18 cellular contexts compared by ENCODE assay signal in the genomic region with DNA sequence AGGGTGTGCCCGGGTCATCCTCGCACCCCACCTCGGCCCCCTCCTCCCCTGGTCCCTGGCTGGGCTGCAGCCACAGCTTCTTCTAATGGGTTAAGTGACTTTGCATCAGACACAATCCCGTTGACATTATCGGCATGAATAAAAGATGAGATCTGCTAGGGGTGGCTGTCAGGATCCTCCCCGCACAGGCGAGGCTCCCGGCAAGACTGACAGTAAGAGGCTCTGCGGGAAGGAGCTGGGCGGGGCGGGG.
DNase-seq lines count a peak whose midpoint lies in the region; ATAC-seq and TF ChIP-seq lines count a peak whose summit lies in the region.
"Had no signal": no experiment of that assay in that cellular context is flagged by ENCODE, and none has a peak within 500 bp of the region (broad histone marks: within the 10 kb centered on the region; RNA-seq: fewer than 3 reads in every experiment).

No MANE protein-coding gene starts in this region.

- H3K9me3 ChIP-seq in colonic mucosa: no peaks in the 10 kb centered on the region
- H3K9me3 ChIP-seq in stomach: no peaks in the 10 kb centered on the region
- H3K9me3 ChIP-seq: prostate gland, tibial nerve had no signal

- TF ChIP-seq CTCF in colonic mucosa (IDR thresholded peaks at IDR 0.05) (no peak), stomach (IDR thresholded peaks at IDR 0.05) (no peak)

- peaks cover 4% of the 10 kb centered on the region for H3K4me1 Mint-ChIP-seq in activated naive CD8-positive, alpha-beta T cell treated with anti-CD3 and anti-CD28 coated beads, Interleukin-2, amount 10 ng/mL, durations not matched to agents 7 days and 5 days
- H3K4me1 Mint-ChIP-seq in activated naive CD8-positive, alpha-beta T cell treated with anti-CD3 and anti-CD28 coated beads for 36 hours: peaks cover 4% of the 10 kb centered on the region

- peaks cover 16% of the 10 kb centered on the region for H3K4me1 ChIP-seq in colonic mucosa
- H3K4me1 ChIP-seq in stomach: peaks cover 40 to 49% (median 46%) of the 10 kb centered on the region in 4 donors
- H3K4me1 ChIP-seq: prostate gland had no signal

- peaks cover 9% of the 10 kb centered on the region for H3K27me3 Mint-ChIP-seq in activated naive CD8-positive, alpha-beta T cell treated with anti-CD3 and anti-CD28 coated beads, Interleukin-2, amount 10 ng/mL, durations not matched to agents 7 days and 5 days
- H3K27me3 Mint-ChIP-seq in activated naive CD8-positive, alpha-beta T cell treated with anti-CD3 and anti-CD28 coated beads for 36 hours: no peaks in the 10 kb centered on the region
- H3K27me3 Mint-ChIP-seq: activated CD8-positive, alpha-beta T cell treated with anti-CD3 and anti-CD28 coated beads for 36 hours; activated naive CD8-positive, alpha-beta T cell had no signal

- POLR2A ChIA-PET in activated naive CD8-positive, alpha-beta T cell treated with anti-CD3 and anti-CD28 coated beads, Interleukin-2, amount 10 ng/mL, durations not matched to agents 7 days and 5 days (lab: Charles Lee): no interaction called here

- H3K4me3 Mint-ChIP-seq in activated naive CD8-positive, alpha-beta T cell treated with anti-CD3 and anti-CD28 coated beads, Interleukin-2, amount 10 ng/mL, durations not matched to agents 7 days and 5 days: no peak overlapping the region
- no peak overlapping the region for H3K4me3 Mint-ChIP-seq in activated naive CD8-positive, alpha-beta T cell treated with anti-CD3 and anti-CD28 coated beads for 36 hours
- H3K4me3 Mint-ChIP-seq: activated CD8-positive, alpha-beta T cell treated with anti-CD3 and anti-CD28 coated beads for 36 hours; activated naive CD8-positive, alpha-beta T cell; activated T-cell treated with anti-CD3 and anti-CD28 coated beads, Interleukin-2, amount 50 U/mL, for 72 hours; nephron progenitor cell had no signal

- H3K27me3 ChIP-seq in colonic mucosa: no peaks in the 10 kb centered on the region
- no peaks in the 10 kb centered on the region for H3K27me3 ChIP-seq in stomach
- H3K27me3 ChIP-seq: tibial nerve had no signal

- peak overlapping the region; percentile 12 to 46 for H3K9ac ChIP-seq in colonic mucosa (ENCODE audit: low read depth in 2 of 2, low read length in 2 of 2)

- no peak for TF ChIP-seq EP300 in stomach (IDR thresholded peaks at IDR 0.05)

- TF ChIP-seq POLR2A in stomach (IDR thresholded peaks at IDR 0.05): no peak

- DNase-seq in activated naive CD8-positive, alpha-beta T cell treated with anti-CD3 and anti-CD28 coated beads, Interleukin-2, amount 10 ng/mL, durations not matched to agents 7 days and 5 days: peak; percentile 25
- no peak for DNase-seq in activated naive CD8-positive, alpha-beta T cell treated with anti-CD3 and anti-CD28 coated beads for 36 hours
- DNase-seq in NCI-H526 (lab: John Stamatoyannopoulos, UW): peak; percentile 25 to 74
- DNase-seq in colonic mucosa: no peak
- no peak for DNase-seq in stomach
- DNase-seq: activated T-cell treated with anti-CD3 and anti-CD28 coated beads, Interleukin-2, amount 50 U/mL, for 72 hours; HCEC 1CT; Karpas-422; NCI-H2029; stimulated activated naive CD4-positive, alpha-beta T cell treated with Interleukin-2 at 50 U/mL for 16 hours; T-helper 2 cell had no signal

- H3K27ac ChIP-seq in colonic mucosa: peak overlapping the region; percentile 50
- H3K27ac ChIP-seq in stomach: peak overlapping the region; percentile 71 to 82 (median 73)
- H3K27ac ChIP-seq: prostate gland, tibial nerve had no signal

- H3K36me3 ChIP-seq in colonic mucosa: no peaks in the 10 kb centered on the region
- H3K36me3 ChIP-seq in stomach: no peaks in the 10 kb centered on the region
- H3K36me3 ChIP-seq: prostate gland had no signal

- no peak for ATAC-seq in activated naive CD8-positive, alpha-beta T cell treated with anti-CD3 and anti-CD28 coated beads, Interleukin-2, amount 10 ng/mL, durations not matched to agents 7 days and 5 days (ENCODE audit: low read depth)
- ATAC-seq in HG03025 (IDR thresholded peaks at IDR 0.05; ENCODE audit: low FRiP score, unreplicated experiment) (no peak), GM19463 (IDR thresholded peaks at IDR 0.05; ENCODE audit: unreplicated experiment) (no peak)
- ATAC-seq: activated CD8-positive, alpha-beta T cell treated with anti-CD3 and anti-CD28 coated beads for 36 hours; activated T-cell treated with anti-CD3 and anti-CD28 coated beads, Interleukin-2, amount 50 U/mL, for 72 hours had no signal

- H3K36me3 Mint-ChIP-seq in activated naive CD8-positive, alpha-beta T cell treated with anti-CD3 and anti-CD28 coated beads, Interleukin-2, amount 10 ng/mL, durations not matched to agents 7 days and 5 days: no peaks in the 10 kb centered on the region
- no peaks in the 10 kb centered on the region for H3K36me3 Mint-ChIP-seq in activated naive CD8-positive, alpha-beta T cell treated with anti-CD3 and anti-CD28 coated beads for 36 hours
- H3K36me3 Mint-ChIP-seq: activated naive CD8-positive, alpha-beta T cell had no signal

- no peak overlapping the region for H3K4me3 ChIP-seq in colonic mucosa
- no peak overlapping the region for H3K4me3 ChIP-seq in stomach
- H3K4me3 ChIP-seq: prostate gland, tibial nerve had no signal

- 41 to 55% (median 49%) methylated on average over 8 to 11 of the region's 11 CpGs for WGBS in stomach, 5 donors

- no peaks in the 10 kb centered on the region for H3K9me3 Mint-ChIP-seq in activated naive CD8-positive, alpha-beta T cell treated with anti-CD3 and anti-CD28 coated beads, Interleukin-2, amount 10 ng/mL, durations not matched to agents 7 days and 5 days
- no peaks in the 10 kb centered on the region for H3K9me3 Mint-ChIP-seq in activated naive CD8-positive, alpha-beta T cell treated with anti-CD3 and anti-CD28 coated beads for 36 hours
- H3K9me3 Mint-ChIP-seq: activated CD8-positive, alpha-beta T cell treated with anti-CD3 and anti-CD28 coated beads for 36 hours; activated T-cell treated with anti-CD3 and anti-CD28 coated beads, Interleukin-2, amount 50 U/mL, for 72 hours; nephron progenitor cell had no signal

- no peak overlapping the region for H3K27ac Mint-ChIP-seq in activated naive CD8-positive, alpha-beta T cell treated with anti-CD3 and anti-CD28 coated beads, Interleukin-2, amount 10 ng/mL, durations not matched to agents 7 days and 5 days
- H3K27ac Mint-ChIP-seq in activated naive CD8-positive, alpha-beta T cell treated with anti-CD3 and anti-CD28 coated beads for 36 hours: no peak overlapping the region
- H3K27ac Mint-ChIP-seq: activated CD8-positive, alpha-beta T cell treated with anti-CD3 and anti-CD28 coated beads for 36 hours; activated naive CD8-positive, alpha-beta T cell; activated T-cell treated with anti-CD3 and anti-CD28 coated beads, Interleukin-2, amount 50 U/mL, for 72 hours; nephron progenitor cell had no signal

- intact Hi-C loops in colonic mucosa (cut with DNase I): loop anchor here (5.0 to 10.0 kb wide), 3 partner anchors 133 to 295 kb away; no protein-coding TSS in a partner anchor
- intact Hi-C loops in stomach (cut with DNase I; ENCODE audit: low total_unique reads): no loop called here

Comparison
In these comparisons a context has a peak if more than half of its experiments do, and no peak if none do; other contexts are left out.
1. DNase-seq: peak in activated naive CD8-positive, alpha-beta T cell treated with anti-CD3 and anti-CD28 coated beads, Interleukin-2, amount 10 ng/mL, durations not matched to agents 7 days and 5 days (single experiment) and NCI-H526 (2 of 2); none in activated naive CD8-positive, alpha-beta T cell treated with anti-CD3 and anti-CD28 coated beads for 36 hours (single experiment), colonic mucosa (single experiment) and stomach (single experiment).